15 cellular contexts compared by ENCODE assay signal in genomic region chr2:104861295-104862060, GRCh38. TPM values are rescaled to one million over a fixed set of nuclear protein-coding genes. Genes with fewer than 3 reads are reported as not detected.
DNase-seq lines count a peak whose midpoint lies in the region.
"Had no signal": no experiment of that assay in that cellular context is flagged by ENCODE, and none has a peak within 500 bp of the region (broad histone marks: within the 10 kb centered on the region; RNA-seq: fewer than 3 reads in every experiment).

No MANE protein-coding gene starts in this region.

- H3K9me3 ChIP-seq in CD8-positive, alpha-beta memory T cell (ENCODE audit: low read length), result no peaks in the 10 kb centered on the region

- H3K9me3 Mint-ChIP-seq in T-helper 1 cell treated with Interleukin-12 subunit alpha and Interleukin-12 subunit beta and Interleukin-4 antibody, amounts not matched to agents 30 μg/mL and 1 μg/mL, for 36 hours, result no peaks in the 10 kb centered on the region
- peaks cover 6 to 43% (median 37%) of the 10 kb centered on the region in 5 donors for H3K9me3 Mint-ChIP-seq in CD8-positive, alpha-beta memory T cell
- H3K9me3 Mint-ChIP-seq: activated naive CD4-positive, alpha-beta T cell treated with anti-CD3 and anti-CD28 coated beads, Interleukin-2, amount 50 U/mL, for 72 hours had no signal

- peak overlapping the region; percentile 63 for H3K27ac Mint-ChIP-seq in T-helper 1 cell treated with Interleukin-12 subunit alpha and Interleukin-12 subunit beta and Interleukin-4 antibody, amounts not matched to agents 30 μg/mL and 1 μg/mL, for 36 hours
- H3K27ac Mint-ChIP-seq in CD8-positive, alpha-beta memory T cell, result peak overlapping the region in 1 of 8 donors; percentile 52
- H3K27ac Mint-ChIP-seq: activated CD8-positive, alpha-beta T cell treated with anti-CD3 and anti-CD28 coated beads for 36 hours had no signal

- CTCF ChIA-PET in CD8-positive, alpha-beta memory T cell (lab: Charles Lee), result no interaction called here

- H3K4me3 Mint-ChIP-seq in T-helper 1 cell treated with Interleukin-12 subunit alpha and Interleukin-12 subunit beta and Interleukin-4 antibody, amounts not matched to agents 30 μg/mL and 1 μg/mL, for 36 hours, result no peak overlapping the region
- H3K4me3 Mint-ChIP-seq in CD8-positive, alpha-beta memory T cell, result peak overlapping the region in 1 of 7 donors; percentile 40

- peaks cover 9% of the 10 kb centered on the region for H3K4me1 Mint-ChIP-seq in T-helper 1 cell treated with Interleukin-12 subunit alpha and Interleukin-12 subunit beta and Interleukin-4 antibody, amounts not matched to agents 30 μg/mL and 1 μg/mL, for 36 hours (ENCODE audit: low read depth)
- peaks cover 10 to 15% (median 13%) of the 10 kb centered on the region in 3 donors for H3K4me1 Mint-ChIP-seq in CD8-positive, alpha-beta memory T cell

- peaks cover 90% of the 10 kb centered on the region for H3K27me3 Mint-ChIP-seq in T-helper 1 cell treated with Interleukin-12 subunit alpha and Interleukin-12 subunit beta and Interleukin-4 antibody, amounts not matched to agents 30 μg/mL and 1 μg/mL, for 36 hours (ENCODE audit: low read depth)
- peaks cover 82 to 84% of the 10 kb centered on the region in 2 donors for H3K27me3 Mint-ChIP-seq in CD8-positive, alpha-beta memory T cell

- peaks cover 62% of the 10 kb centered on the region for H3K27me3 ChIP-seq in CD8-positive, alpha-beta memory T cell (ENCODE audit: insufficient read depth, low read length, poor library complexity, severe bottlenecking)

- H3K4me3 ChIP-seq in CD8-positive, alpha-beta memory T cell (ENCODE audit: low read length), result no peak overlapping the region

- H3K36me3 ChIP-seq in CD8-positive, alpha-beta memory T cell (ENCODE audit: insufficient read depth, low read length), result no peaks in the 10 kb centered on the region

- peaks cover 7% of the 10 kb centered on the region for H3K4me1 ChIP-seq in CD8-positive, alpha-beta memory T cell (ENCODE audit: insufficient read depth, low read length)

- POLR2A ChIA-PET in CD8-positive, alpha-beta memory T cell (lab: Charles Lee), result no interaction called here

- DNase-seq in T-helper 1 cell (no peak), astrocyte of the hippocampus (ENCODE audit: low read depth, low spot score) (peak; percentile 67), medulla oblongata (ENCODE audit: extremely low spot score) (peak; percentile 58), substantia nigra (lab: John Stamatoyannopoulos, UW) (peak in 4 of 49 donors; percentile 36 to 58 (median 52)), cerebellum (ENCODE audit: low spot score) (no peak), DMS153 (lab: John Stamatoyannopoulos, UW) (no peak)
- DNase-seq in CD8-positive, alpha-beta memory T cell, result no peak
- DNase-seq: activated CD8-positive, alpha-beta T cell treated with anti-CD3 and anti-CD28 coated beads for 36 hours; EL; NCI-H146; stimulated activated naive CD4-positive, alpha-beta T cell had no signal

- peak overlapping the region; percentile 97 for H3K27ac ChIP-seq in substantia nigra (ENCODE audit: low read depth, low read length, poor library complexity, severe bottlenecking)
- H3K27ac ChIP-seq in CD8-positive, alpha-beta memory T cell (ENCODE audit: low read depth, low read length), result no peak overlapping the region

- peaks cover 2% of the 10 kb centered on the region for H3K36me3 Mint-ChIP-seq in T-helper 1 cell treated with Interleukin-12 subunit alpha and Interleukin-12 subunit beta and Interleukin-4 antibody, amounts not matched to agents 30 μg/mL and 1 μg/mL, for 36 hours (ENCODE audit: low read depth)
- peaks cover 0 to 8% (median 0%) of the 10 kb centered on the region in 3 donors for H3K36me3 Mint-ChIP-seq in CD8-positive, alpha-beta memory T cell

RNA-seq across cellular contexts. Expression of gene POU3F3, which starts 7.6 kb away (rescaled TPM):
- total RNA-seq in cerebellum, result 30.7 TPM
- total RNA-seq in CD8-positive, alpha-beta memory T cell, result not detected
- not detected for polyA plus RNA-seq in CD8-positive, alpha-beta memory T cell
- total RNA-seq: activated CD8-positive, alpha-beta T cell treated with anti-CD3 and anti-CD28 coated beads for 36 hours; activated naive CD4-positive, alpha-beta T cell treated with anti-CD3 and anti-CD28 coated beads, Interleukin-2, amount 50 U/mL, for 72 hours; HT1080; myocyte had no signal

Comparison
In these comparisons a context has a peak if more than half of its experiments do, and no peak if none do; other contexts are left out.
1. DNase-seq: peak in astrocyte of the hippocampus (single experiment) and medulla oblongata (single experiment); none in T-helper 1 cell (0 of 5), cerebellum (single experiment), CD8-positive, alpha-beta memory T cell (0 of 5) and DMS153 (single experiment).
2. RNA of gene POU3F3, which starts 7.6 kb away (total RNA-seq): 30.7 TPM in cerebellum (single experiment); not detected in CD8-positive, alpha-beta memory T cell; every median in the first group is over 10 times any median in the second.